17 cellular contexts compared by ENCODE assay signal in the genomic region with DNA sequence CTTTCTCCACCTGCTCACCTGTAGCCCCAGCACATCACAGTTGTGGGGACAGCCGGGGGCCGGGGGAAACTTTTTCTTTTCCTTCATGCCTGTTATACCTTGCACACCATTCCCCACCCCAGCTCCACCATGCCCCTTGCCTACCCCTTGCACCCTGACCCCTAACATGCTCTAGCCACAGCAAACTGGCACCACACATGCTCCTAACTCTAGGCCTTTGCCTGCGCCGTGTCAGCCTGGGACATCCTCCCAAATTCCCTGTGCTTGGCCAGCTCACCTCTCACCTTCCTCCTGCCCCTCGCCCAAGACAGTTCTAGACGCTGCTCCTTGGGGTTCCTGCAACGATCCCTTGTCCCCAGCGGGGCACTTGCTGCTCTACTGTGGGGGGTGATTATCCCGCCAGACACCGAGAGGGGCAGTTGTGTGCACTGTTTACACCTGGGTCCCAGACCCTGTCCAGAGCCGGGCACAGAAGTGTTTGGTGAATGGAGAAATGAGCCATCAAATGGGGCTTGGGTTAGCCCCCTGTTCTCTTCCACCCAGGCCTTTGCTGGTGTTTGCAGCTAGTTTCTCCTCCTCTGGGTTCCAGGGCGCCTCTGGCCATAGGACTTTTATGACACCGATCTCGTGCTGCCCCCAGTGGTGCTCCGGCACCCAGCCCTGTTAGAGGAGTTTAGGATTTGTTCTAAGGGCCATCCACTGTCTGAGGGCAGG.
A peak's percentile ranks its signal among the peaks of the same experiment; 100 is the strongest.
DNase-seq lines count a peak whose midpoint lies in the region; ATAC-seq and TF ChIP-seq lines count a peak whose summit lies in the region.
"Had no signal": no experiment of that assay in that cellular context is flagged by ENCODE, and none has a peak within 500 bp of the region (broad histone marks: within the 10 kb centered on the region; RNA-seq: fewer than 3 reads in every experiment).

No MANE protein-coding gene starts in this region.

- TF ChIP-seq CTCF in brain microvascular endothelial cell (IDR thresholded peaks at IDR 0.05; ENCODE audit: low read depth, low read length, missing control alignments): peak; percentile 48
- no peak for TF ChIP-seq CTCF in neural cell (IDR thresholded peaks at IDR 0.05; ENCODE audit: poor library complexity, severe bottlenecking)
- TF ChIP-seq CTCF in activated CD8-positive, alpha-beta T cell treated with anti-CD3 and anti-CD28 coated beads for 36 hours (IDR thresholded peaks at IDR 0.05): no peak

- no peaks in the 10 kb centered on the region for H3K27me3 Mint-ChIP-seq in activated CD8-positive, alpha-beta T cell treated with anti-CD3 and anti-CD28 coated beads for 36 hours
- H3K27me3 Mint-ChIP-seq: activated naive CD8-positive, alpha-beta T cell treated with anti-CD3 and anti-CD28 coated beads for 36 hours had no signal

- POLR2A ChIA-PET in activated CD8-positive, alpha-beta T cell treated with anti-CD3 and anti-CD28 coated beads for 36 hours (lab: Charles Lee): no interaction called here

- peaks cover 0 to 18% (median 4%) of the 10 kb centered on the region in 11 experiments; a peak in 6 of 22 replicates for H4K20me1 ChIP-seq in BLaER1 treated with 17β-estradiol and CSF1 and Interleukin-3, amounts not matched to agents 10 nM and 100 nM
- H4K20me1 ChIP-seq in neural cell (ENCODE audit: insufficient read depth): no peaks in the 10 kb centered on the region

- H4K8ac ChIP-seq in trophoblast cell (ENCODE audit: low read depth, low read length): no peak overlapping the region

- H3K27ac Mint-ChIP-seq in activated CD8-positive, alpha-beta T cell treated with anti-CD3 and anti-CD28 coated beads for 36 hours: no peak overlapping the region
- H3K27ac Mint-ChIP-seq: activated naive CD8-positive, alpha-beta T cell treated with anti-CD3 and anti-CD28 coated beads for 36 hours; immature natural killer cell had no signal

- H3K4me1 Mint-ChIP-seq in activated CD8-positive, alpha-beta T cell treated with anti-CD3 and anti-CD28 coated beads for 36 hours (ENCODE audit: low read depth): no peaks in the 10 kb centered on the region
- H3K4me1 Mint-ChIP-seq: activated naive CD8-positive, alpha-beta T cell treated with anti-CD3 and anti-CD28 coated beads for 36 hours; immature natural killer cell; naive thymus-derived CD8-positive, alpha-beta T cell had no signal

- H3K14ac ChIP-seq in trophoblast cell (ENCODE audit: low read length): no peak overlapping the region

- H2AFZ ChIP-seq in neural cell (ENCODE audit: low read depth, low read length) (no peak overlapping the region), trophoblast cell (ENCODE audit: insufficient read depth, low read length, poor library complexity) (no peak overlapping the region)

- TF ChIP-seq EP300 in neural cell (conservative IDR thresholded peaks at IDR 0.05; ENCODE audit: poor library complexity, severe bottlenecking): no peak

- no peak overlapping the region for H2AK5ac ChIP-seq in trophoblast cell (ENCODE audit: low read length)

- H3K4me3 Mint-ChIP-seq in activated CD8-positive, alpha-beta T cell treated with anti-CD3 and anti-CD28 coated beads for 36 hours: no peak overlapping the region
- H3K4me3 Mint-ChIP-seq: activated naive CD8-positive, alpha-beta T cell treated with anti-CD3 and anti-CD28 coated beads for 36 hours; immature natural killer cell; naive thymus-derived CD8-positive, alpha-beta T cell had no signal

- TF ChIP-seq POLR2A in erythroblast (IDR thresholded peaks at IDR 0.05; ENCODE audit: low read length): no peak

- no peak overlapping the region for H4K91ac ChIP-seq in trophoblast cell (ENCODE audit: low read depth, low read length)

- H3K36me3 Mint-ChIP-seq in activated CD8-positive, alpha-beta T cell treated with anti-CD3 and anti-CD28 coated beads for 36 hours (ENCODE audit: low read depth): peaks cover 4% of the 10 kb centered on the region

- H3K4me2 ChIP-seq in BLaER1 treated with 17β-estradiol and CSF1 and Interleukin-3, amounts not matched to agents 10 nM and 100 nM: peak overlapping the region in 8 of 11 experiments; percentile 7 to 67 (median 54); a peak in 10 of 22 replicates
- no peak overlapping the region for H3K4me2 ChIP-seq in neural cell (ENCODE audit: low read length)
- no peak overlapping the region for H3K4me2 ChIP-seq in trophoblast cell (ENCODE audit: low read length)

- H3K9me3 ChIP-seq in BLaER1 treated with 17β-estradiol and CSF1 and Interleukin-3, amounts not matched to agents 10 nM and 100 nM (replicated peaks in 1 of 11): peaks cover 23 to 29% (median 27%) of the 10 kb centered on the region in 11 experiments
- H3K9me3 ChIP-seq in neural cell (ENCODE audit: low read length) (peaks cover 7% of the 10 kb centered on the region), trophoblast cell (ENCODE audit: insufficient read depth, low read depth, low read length) (peaks cover 5% of the 10 kb centered on the region)
- H3K9me3 ChIP-seq: esophagus squamous epithelium, psoas muscle, suprapubic skin had no signal

- peaks cover 12% of the 10 kb centered on the region for H3K9me3 Mint-ChIP-seq in activated CD8-positive, alpha-beta T cell treated with anti-CD3 and anti-CD28 coated beads for 36 hours

- in situ Hi-C loops in brain microvascular endothelial cell (cut with HindIII; ENCODE audit: low pct_ligation_motif_present, low sequenced_read_pairs): no loop called here

- H3K4ac ChIP-seq in trophoblast cell (ENCODE audit: low read depth, low read length): no peak overlapping the region

- no peak for TF ChIP-seq RAD21 in neural cell (conservative IDR thresholded peaks at IDR 0.05)

- no peak overlapping the region for H3K4me3 ChIP-seq in BLaER1 treated with 17β-estradiol and CSF1 and Interleukin-3, amounts not matched to agents 10 nM and 100 nM
- H3K4me3 ChIP-seq in brain microvascular endothelial cell (ENCODE audit: low read depth, low read length) (no peak overlapping the region), neural cell (ENCODE audit: low read length) (no peak overlapping the region), trophoblast cell (ENCODE audit: low read depth, low read length) (no peak overlapping the region)
- H3K4me3 ChIP-seq: esophagus squamous epithelium, psoas muscle, spleen, suprapubic skin had no signal

- H3F3A ChIP-seq in neural cell (ENCODE audit: insufficient read depth, low read length, poor library complexity, severe bottlenecking): no peaks in the 10 kb centered on the region

- no peak overlapping the region for H4K12ac ChIP-seq in trophoblast cell (ENCODE audit: low read depth, low read length)

- H3K79me2 ChIP-seq in neural cell (replicated peaks; ENCODE audit: insufficient read depth, low read length): no peaks in the 10 kb centered on the region
- H3K79me2 ChIP-seq in trophoblast cell (ENCODE audit: control insufficient read depth, insufficient read depth, low read length, poor library complexity): no peaks in the 10 kb centered on the region

- H3K23ac ChIP-seq in trophoblast cell (ENCODE audit: low read length): no peak overlapping the region

- H2BK5ac ChIP-seq in trophoblast cell (ENCODE audit: low read depth, low read length, poor library complexity): no peak overlapping the region

- H3K36me3 ChIP-seq in BLaER1 treated with 17β-estradiol and CSF1 and Interleukin-3, amounts not matched to agents 10 nM and 100 nM: peaks cover 27 to 63% (median 38%) of the 10 kb centered on the region in 11 experiments
- H3K36me3 ChIP-seq in brain microvascular endothelial cell (replicated peaks): peaks cover 48% of the 10 kb centered on the region
- H3K36me3 ChIP-seq in neural cell (ENCODE audit: insufficient read depth, low read length): peaks cover 21% of the 10 kb centered on the region
- peaks cover 26% of the 10 kb centered on the region in 2 experiments for H3K36me3 ChIP-seq in trophoblast cell (ENCODE audit: control insufficient read depth in 1 of 2, insufficient read depth in 2 of 2, low read length in 2 of 2)

- no peaks in the 10 kb centered on the region for H3K9me2 ChIP-seq in neural cell (ENCODE audit: insufficient read depth, low read length)

- peak; percentile 3 for DNase-seq in HT-29 (ENCODE audit: low spot score)
- no peak for DNase-seq in brain microvascular endothelial cell
- DNase-seq in trophoblast cell: no peak
- DNase-seq in erythroblast (lab: John Stamatoyannopoulos, UW): no peak
- no peak for DNase-seq in activated CD8-positive, alpha-beta T cell treated with anti-CD3 and anti-CD28 coated beads for 36 hours
- no peak for DNase-seq in amniotic stem cell (lab: John Stamatoyannopoulos, UW)
- DNase-seq: activated naive CD8-positive, alpha-beta T cell treated with anti-CD3 and anti-CD28 coated beads for 36 hours; AML-193; esophagus squamous epithelium; immature natural killer cell; psoas muscle; RPMI8226; spleen had no signal

- H3K4me1 ChIP-seq in BLaER1 treated with 17β-estradiol and CSF1 and Interleukin-3, amounts not matched to agents 10 nM and 100 nM: peaks cover 19 to 37% (median 33%) of the 10 kb centered on the region in 10 experiments
- H3K4me1 ChIP-seq in trophoblast cell (ENCODE audit: control insufficient read depth in 1 of 2, insufficient read depth in 2 of 2, low read length in 2 of 2): no peaks in the 10 kb centered on the region

- no peaks in the 10 kb centered on the region for H3K79me1 ChIP-seq in trophoblast cell (ENCODE audit: low read length)

- no peak for ATAC-seq in activated CD8-positive, alpha-beta T cell treated with anti-CD3 and anti-CD28 coated beads for 36 hours
- ATAC-seq: naive thymus-derived CD8-positive, alpha-beta T cell; psoas muscle had no signal

- no peak overlapping the region for H3K18ac ChIP-seq in trophoblast cell (ENCODE audit: low read length)

- intact Hi-C loops in activated CD8-positive, alpha-beta T cell treated with anti-CD3 and anti-CD28 coated beads for 36 hours (cut with micrococcal nuclease): no loop called here

- H3K27ac ChIP-seq in BLaER1 treated with 17β-estradiol and CSF1 and Interleukin-3, amounts not matched to agents 10 nM and 100 nM: no peak overlapping the region
- H3K27ac ChIP-seq in brain microvascular endothelial cell (no peak overlapping the region), neural cell (ENCODE audit: low read length) (peak overlapping the region; percentile 44), trophoblast cell (ENCODE audit: low read depth, low read length) (no peak overlapping the region)
- H3K27ac ChIP-seq: esophagus squamous epithelium, psoas muscle, spleen, suprapubic skin had no signal

- no peak overlapping the region for H2BK12ac ChIP-seq in trophoblast cell (ENCODE audit: low read length)

- no peak overlapping the region for H2BK120ac ChIP-seq in trophoblast cell (ENCODE audit: insufficient read depth, low read length, poor library complexity)

- WGBS in trophoblast cell (ENCODE audit: extremely low coverage, insufficient coverage, insufficient read length): no CpG with 5 or more reads among the region's 15 CpGs

- CTCF ChIA-PET in activated CD8-positive, alpha-beta T cell treated with anti-CD3 and anti-CD28 coated beads for 36 hours (lab: Charles Lee): no interaction called here

- H3K27me3 ChIP-seq in BLaER1 treated with 17β-estradiol and CSF1 and Interleukin-3, amounts not matched to agents 10 nM and 100 nM: no peaks in the 10 kb centered on the region
- H3K27me3 ChIP-seq in brain microvascular endothelial cell (replicated peaks): no peaks in the 10 kb centered on the region
- H3K27me3 ChIP-seq in neural cell (ENCODE audit: insufficient read depth, low read depth, low read length): no peaks in the 10 kb centered on the region
- no peaks in the 10 kb centered on the region for H3K27me3 ChIP-seq in trophoblast cell (ENCODE audit: insufficient read depth, low read length)
- H3K27me3 ChIP-seq: esophagus squamous epithelium, spleen, suprapubic skin had no signal

- no peak overlapping the region; a peak in 1 of 22 replicates for H3K9ac ChIP-seq in BLaER1 treated with 17β-estradiol and CSF1 and Interleukin-3, amounts not matched to agents 10 nM and 100 nM
- peak overlapping the region; percentile 9 for H3K9ac ChIP-seq in neural cell (ENCODE audit: low read length)
- H3K9ac ChIP-seq in trophoblast cell (ENCODE audit: low read length): no peak overlapping the region

Comparison
In these comparisons a context has a peak if more than half of its experiments do, and no peak if none do; other contexts are left out.
1. H3K4me2 ChIP-seq: peak in BLaER1 treated with 17β-estradiol and CSF1 and Interleukin-3, amounts not matched to agents 10 nM and 100 nM (8 of 11); none in neural cell (single experiment) and trophoblast cell (single experiment).